In the genomic region with DNA sequence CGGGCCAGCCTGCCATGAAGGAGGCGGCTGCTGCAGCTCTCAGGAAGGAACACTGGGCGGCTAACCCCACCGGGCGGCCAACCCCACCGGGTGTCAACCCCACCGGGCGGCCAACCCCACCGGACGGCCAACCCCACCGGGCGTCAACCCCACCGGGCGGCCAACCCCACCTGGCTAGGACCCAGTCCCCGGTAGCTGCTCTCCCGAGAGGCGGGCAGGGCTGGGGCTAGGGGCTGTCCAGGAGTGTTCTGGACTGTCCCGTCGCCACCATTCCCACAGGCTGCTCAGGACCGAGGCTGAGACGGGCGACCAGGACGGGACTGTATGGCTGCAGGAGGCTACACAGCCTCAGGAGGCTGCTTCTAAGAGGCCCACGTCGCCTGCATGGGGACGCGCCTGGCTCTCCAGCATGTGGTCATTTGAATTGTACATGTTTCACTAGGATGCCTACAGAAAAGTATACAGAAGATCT, we compare ENCODE assay signal across 16 cellular contexts.
DNase-seq lines count a peak whose midpoint lies in the region; ATAC-seq and TF ChIP-seq lines count a peak whose summit lies in the region.
"Had no signal": no experiment of that assay in that cellular context is flagged by ENCODE, and none has a peak within 500 bp of the region (broad histone marks: within the 10 kb centered on the region; RNA-seq: fewer than 3 reads in every experiment).

No MANE protein-coding gene starts in this region.

- no peak overlapping the region for H3K4me3 Mint-ChIP-seq in MCF 10A (ENCODE audit: unreplicated experiment)
- H3K4me3 Mint-ChIP-seq in stimulated activated memory B cell treated with anti-CD40 and anti-IgM and Interleukin-4, amounts not matched to agents 10 μg/mL and 1 μg/mL and 100 μg/mL, for 72 hours, result no peak overlapping the region
- H3K4me3 Mint-ChIP-seq: T-helper 1 cell treated with Interleukin-12 subunit alpha and Interleukin-12 subunit beta and Interleukin-4 antibody, amounts not matched to agents 30 μg/mL and 1 μg/mL, for 36 hours had no signal

- intact Hi-C loops in MCF 10A (cut with micrococcal nuclease), result no loop called here
- intact Hi-C loops in lower lobe of right lung (cut with DNase I), result no loop called here
- intact Hi-C loops in gastrocnemius medialis (cut with DNase I; ENCODE audit: low total_unique reads), result no loop called here
- intact Hi-C loops in vagina (cut with DNase I), result no loop called here

- in situ Hi-C loops in gastrocnemius medialis (cut with MboI; ENCODE audit: low sequenced_read_pairs in 4 of 4), result no loop called here

- H3K9me3 Mint-ChIP-seq in MCF 10A (ENCODE audit: unreplicated experiment), result no peaks in the 10 kb centered on the region
- H3K9me3 Mint-ChIP-seq in stimulated activated memory B cell treated with anti-CD40 and anti-IgM and Interleukin-4, amounts not matched to agents 10 μg/mL and 1 μg/mL and 100 μg/mL, for 72 hours, result peaks cover 2% of the 10 kb centered on the region
- H3K9me3 Mint-ChIP-seq: T-helper 1 cell treated with Interleukin-12 subunit alpha and Interleukin-12 subunit beta and Interleukin-4 antibody, amounts not matched to agents 30 μg/mL and 1 μg/mL, for 36 hours had no signal

- H3K4me1 Mint-ChIP-seq in MCF 10A (ENCODE audit: insufficient read depth, unreplicated experiment), result peaks cover 16% of the 10 kb centered on the region
- no peaks in the 10 kb centered on the region for H3K4me1 Mint-ChIP-seq in stimulated activated memory B cell treated with anti-CD40 and anti-IgM and Interleukin-4, amounts not matched to agents 10 μg/mL and 1 μg/mL and 100 μg/mL, for 72 hours

- no peak overlapping the region for H3K9ac ChIP-seq in HUES48 (ENCODE audit: low read depth, low read length)
- H3K9ac ChIP-seq: GM23248 had no signal

- ATAC-seq in lower lobe of right lung, result peak in 1 of 2 donors; percentile 27
- peak; percentile 48 for ATAC-seq in stimulated activated memory B cell treated with anti-CD40 and anti-IgM and Interleukin-4, amounts not matched to agents 10 μg/mL and 1 μg/mL and 100 μg/mL, for 72 hours
- no peak for ATAC-seq in gastrocnemius medialis
- ATAC-seq: GM12878 had no signal

- TF ChIP-seq POLR2A in gastrocnemius medialis (IDR thresholded peaks at IDR 0.05), result no peak
- TF ChIP-seq POLR2A in vagina (IDR thresholded peaks at IDR 0.05), result no peak

- no peaks in the 10 kb centered on the region for H3K27me3 Mint-ChIP-seq in MCF 10A (ENCODE audit: insufficient read depth, unreplicated experiment)
- H3K27me3 Mint-ChIP-seq in stimulated activated memory B cell treated with anti-CD40 and anti-IgM and Interleukin-4, amounts not matched to agents 10 μg/mL and 1 μg/mL and 100 μg/mL, for 72 hours, result no peaks in the 10 kb centered on the region

- H3K27ac Mint-ChIP-seq in MCF 10A (ENCODE audit: low read depth, unreplicated experiment), result peak overlapping the region; percentile 97
- no peak overlapping the region for H3K27ac Mint-ChIP-seq in stimulated activated memory B cell treated with anti-CD40 and anti-IgM and Interleukin-4, amounts not matched to agents 10 μg/mL and 1 μg/mL and 100 μg/mL, for 72 hours
- H3K27ac Mint-ChIP-seq: T-helper 1 cell treated with Interleukin-12 subunit alpha and Interleukin-12 subunit beta and Interleukin-4 antibody, amounts not matched to agents 30 μg/mL and 1 μg/mL, for 36 hours had no signal

- H3K4me1 ChIP-seq in HUES48 (ENCODE audit: control insufficient read depth, insufficient read depth, low read length), result peaks cover 15% of the 10 kb centered on the region; the same call in 1 of the 2 replicates
- H3K4me1 ChIP-seq in lower lobe of right lung, result no peaks in the 10 kb centered on the region
- H3K4me1 ChIP-seq in gastrocnemius medialis, result no peaks in the 10 kb centered on the region
- H3K4me1 ChIP-seq in vagina, result peaks cover 29% of the 10 kb centered on the region
- H3K4me1 ChIP-seq: SJSA1 had no signal

- TF ChIP-seq CTCF in MCF 10A (IDR thresholded peaks at IDR 0.05; ENCODE audit: unreplicated experiment) (no peak), lower lobe of right lung (IDR thresholded peaks at IDR 0.05) (no peak), gastrocnemius medialis (IDR thresholded peaks at IDR 0.05 in 4 of 5, conservative IDR thresholded peaks at IDR 0.05 in 1 of 5) (no peak), vagina (IDR thresholded peaks at IDR 0.05) (no peak)

- H3K9me3 ChIP-seq in HUES48 (ENCODE audit: control insufficient read depth, insufficient read depth, low read length), result no peaks in the 10 kb centered on the region
- H3K9me3 ChIP-seq in lower lobe of right lung, result no peaks in the 10 kb centered on the region
- H3K9me3 ChIP-seq in gastrocnemius medialis, result no peaks in the 10 kb centered on the region
- no peaks in the 10 kb centered on the region for H3K9me3 ChIP-seq in vagina
- H3K9me3 ChIP-seq: thoracic aorta had no signal

- POLR2A ChIA-PET in MCF 10A (lab: Yijun Ruan, JAX), result interaction anchor here (0.7 to 1.5 kb wide), 7 partner anchors 13 to 1907 kb away, joined by 3 to 5 read pairs (median 3); no protein-coding TSS in a partner anchor

- no peaks in the 10 kb centered on the region for H3K36me3 Mint-ChIP-seq in MCF 10A (ENCODE audit: insufficient read depth, unreplicated experiment)
- H3K36me3 Mint-ChIP-seq in stimulated activated memory B cell treated with anti-CD40 and anti-IgM and Interleukin-4, amounts not matched to agents 10 μg/mL and 1 μg/mL and 100 μg/mL, for 72 hours, result no peaks in the 10 kb centered on the region

- H3K36me3 ChIP-seq in HUES48 (ENCODE audit: control insufficient read depth, insufficient read depth, low read length), result no peaks in the 10 kb centered on the region
- H3K36me3 ChIP-seq in lower lobe of right lung, result no peaks in the 10 kb centered on the region
- no peaks in the 10 kb centered on the region for H3K36me3 ChIP-seq in gastrocnemius medialis
- H3K36me3 ChIP-seq in vagina, result no peaks in the 10 kb centered on the region
- H3K36me3 ChIP-seq: SJSA1, thoracic aorta had no signal

- no peak overlapping the region for H3K4me3 ChIP-seq in HUES48 (ENCODE audit: low read depth, low read length)
- no peak overlapping the region for H3K4me3 ChIP-seq in lower lobe of right lung
- no peak overlapping the region for H3K4me3 ChIP-seq in gastrocnemius medialis
- no peak overlapping the region for H3K4me3 ChIP-seq in vagina
- H3K4me3 ChIP-seq: GM12878, GM23248, SJSA1, thoracic aorta had no signal

- DNase-seq in MCF 10A (ENCODE audit: unreplicated experiment) (no peak), lower lobe of right lung (peak; percentile 49), NCI-H2227 treated with DMSO at 0.1 percent for 48 hours (lab: John Stamatoyannopoulos, UW) (no peak), gastrocnemius medialis (no peak), vagina (ENCODE audit: extremely low spot score in 2 of 2) (no peak), NCI-H1092 (lab: John Stamatoyannopoulos, UW) (no peak)
- DNase-seq: activated CD8-positive, alpha-beta memory T cell treated with anti-CD3 and anti-CD28 coated beads, Interleukin-2, amount 50 U/mL, for 4 hours; activated effector memory CD4-positive, alpha-beta T cell treated with anti-CD3 and anti-CD28 coated beads, Interleukin-2, amount 50 U/mL, for 16 hours; NCI-H1694 treated with DMSO at 0.1 percent for 48 hours had no signal

- TSS peak; percentile 90 for BruUV-seq in MCF 10A (replicated peaks; lab: Mats Ljungman, UMichigan)

- H3K27me3 ChIP-seq in HUES48 (ENCODE audit: control insufficient read depth, insufficient read depth, low read length) (no peaks in the 10 kb centered on the region), lower lobe of right lung (ENCODE audit: low read depth) (no peaks in the 10 kb centered on the region), gastrocnemius medialis (no peaks in the 10 kb centered on the region), vagina (no peaks in the 10 kb centered on the region)
- H3K27me3 ChIP-seq: SJSA1 had no signal

- H3K27ac ChIP-seq in HUES48 (ENCODE audit: low read depth, low read length) (peak overlapping the region; percentile 32), lower lobe of right lung (no peak overlapping the region), gastrocnemius medialis (no peak overlapping the region), vagina (no peak overlapping the region)
- H3K27ac ChIP-seq: GM23248, SJSA1, thoracic aorta had no signal

- CTCF ChIA-PET in MCF 10A (lab: Yijun Ruan, JAX), result interaction anchor here (0.9 to 1.0 kb wide), 3 partner anchors 11 to 14 kb away, joined by 3 to 5 read pairs (median 3); no protein-coding TSS in a partner anchor
